In genomic region chr1:8343464-8344001, GRCh38 we compare ENCODE assay signal across 11 cellular contexts. TPM values are rescaled to one million over a fixed set of nuclear protein-coding genes. Genes with fewer than 3 reads are reported as not detected.
DNase-seq lines count a peak whose midpoint lies in the region; ATAC-seq, FAIRE-seq and TF ChIP-seq lines count a peak whose summit lies in the region.
"Had no signal": no experiment of that assay in that cellular context is flagged by ENCODE, and none has a peak within 500 bp of the region (broad histone marks: within the 10 kb centered on the region; RNA-seq: fewer than 3 reads in every experiment).

No MANE protein-coding gene starts in this region.

- H3K4me3 ChIP-seq in mucosa of descending colon: no peak overlapping the region

- TF ChIP-seq CTCF in mucosa of descending colon (IDR thresholded peaks at IDR 0.05): no peak

- no peaks in the 10 kb centered on the region for H3K36me3 Mint-ChIP-seq in activated T-cell treated with anti-CD3 and anti-CD28 coated beads, Interleukin-2, amount 50 U/mL, for 72 hours (ENCODE audit: insufficient read depth in 2 of 2)
- H3K36me3 Mint-ChIP-seq in activated T-cell treated with anti-CD3 and anti-CD28 coated beads, Interleukin-2, amount 50 U/mL, for 4 hours (ENCODE audit: insufficient read depth): no peaks in the 10 kb centered on the region
- H3K36me3 Mint-ChIP-seq: activated naive CD4-positive, alpha-beta T cell treated with anti-CD3 and anti-CD28 coated beads, Interleukin-2, amount 10 ng/mL, durations not matched to agents 7 days and 5 days had no signal

- intact Hi-C loops in mucosa of descending colon (cut with DNase I, micrococcal nuclease): no loop called here

- ATAC-seq in activated T-cell treated with anti-CD3 and anti-CD28 coated beads, Interleukin-2, amount 50 U/mL, for 72 hours (replicated peaks in 1 of 2): peak in 1 of 2 donors; percentile 8
- ATAC-seq in activated T-cell treated with anti-CD3 and anti-CD28 coated beads, Interleukin-2, amount 50 U/mL, for 4 hours: no peak
- ATAC-seq in mucosa of descending colon: peak; percentile 64
- no peak for ATAC-seq in GM18870 (IDR thresholded peaks at IDR 0.05; ENCODE audit: unreplicated experiment)

- H3K27me3 Mint-ChIP-seq in activated T-cell treated with anti-CD3 and anti-CD28 coated beads, Interleukin-2, amount 50 U/mL, for 72 hours (ENCODE audit: low read depth): no peaks in the 10 kb centered on the region
- no peaks in the 10 kb centered on the region for H3K27me3 Mint-ChIP-seq in activated T-cell treated with anti-CD3 and anti-CD28 coated beads, Interleukin-2, amount 50 U/mL, for 4 hours (ENCODE audit: low read depth)

- no peaks in the 10 kb centered on the region for H3K4me1 ChIP-seq in mucosa of descending colon (ENCODE audit: low read depth)

- H3K9me3 Mint-ChIP-seq in activated T-cell treated with anti-CD3 and anti-CD28 coated beads, Interleukin-2, amount 50 U/mL, for 72 hours: no peaks in the 10 kb centered on the region
- no peaks in the 10 kb centered on the region for H3K9me3 Mint-ChIP-seq in activated T-cell treated with anti-CD3 and anti-CD28 coated beads, Interleukin-2, amount 50 U/mL, for 4 hours
- H3K9me3 Mint-ChIP-seq: activated naive CD4-positive, alpha-beta T cell treated with anti-CD3 and anti-CD28 coated beads, Interleukin-2, amount 10 ng/mL, durations not matched to agents 7 days and 5 days had no signal

- no peak for DNase-seq in activated T-cell treated with anti-CD3 and anti-CD28 coated beads, Interleukin-2, amount 50 U/mL, for 72 hours
- no peak for DNase-seq in activated T-cell treated with anti-CD3 and anti-CD28 coated beads, Interleukin-2, amount 50 U/mL, for 4 hours
- peak; percentile 62 for DNase-seq in epidermal melanocyte (ENCODE audit: insufficient read length, low spot score)
- peak in 2 of 3 donors; percentile 38 to 58 for DNase-seq in mucosa of descending colon
- DNase-seq in NCI-H2081 (lab: John Stamatoyannopoulos, UW): no peak
- DNase-seq in GM19239 (ENCODE audit: insufficient read length, low spot score): no peak
- DNase-seq in stimulated activated CD4-positive, alpha-beta T cell treated with anti-CD3 and anti-CD28 coated beads, Interleukin-4, amount 100 ng/mL, for 4 hours: no peak
- DNase-seq: activated naive CD4-positive, alpha-beta T cell treated with anti-CD3 and anti-CD28 coated beads, Interleukin-2, amount 10 ng/mL, durations not matched to agents 7 days and 5 days; AML-193; NCI-H524 had no signal

- peak overlapping the region; percentile 47 for H3K27ac Mint-ChIP-seq in activated T-cell treated with anti-CD3 and anti-CD28 coated beads, Interleukin-2, amount 50 U/mL, for 72 hours
- H3K27ac Mint-ChIP-seq: activated naive CD4-positive, alpha-beta T cell treated with anti-CD3 and anti-CD28 coated beads, Interleukin-2, amount 10 ng/mL, durations not matched to agents 7 days and 5 days had no signal

- H3K36me3 ChIP-seq in mucosa of descending colon (ENCODE audit: low read depth): no peaks in the 10 kb centered on the region

- H3K9me3 ChIP-seq in mucosa of descending colon: no peaks in the 10 kb centered on the region

- no peak overlapping the region for H3K4me3 Mint-ChIP-seq in activated T-cell treated with anti-CD3 and anti-CD28 coated beads, Interleukin-2, amount 50 U/mL, for 72 hours
- H3K4me3 Mint-ChIP-seq in activated T-cell treated with anti-CD3 and anti-CD28 coated beads, Interleukin-2, amount 50 U/mL, for 4 hours: no peak overlapping the region
- H3K4me3 Mint-ChIP-seq: activated naive CD4-positive, alpha-beta T cell treated with anti-CD3 and anti-CD28 coated beads, Interleukin-2, amount 10 ng/mL, durations not matched to agents 7 days and 5 days had no signal

- H3K4me1 Mint-ChIP-seq in activated T-cell treated with anti-CD3 and anti-CD28 coated beads, Interleukin-2, amount 50 U/mL, for 72 hours (ENCODE audit: low read depth): no peaks in the 10 kb centered on the region
- no peaks in the 10 kb centered on the region for H3K4me1 Mint-ChIP-seq in activated T-cell treated with anti-CD3 and anti-CD28 coated beads, Interleukin-2, amount 50 U/mL, for 4 hours (ENCODE audit: low read depth)
- H3K4me1 Mint-ChIP-seq: activated naive CD4-positive, alpha-beta T cell treated with anti-CD3 and anti-CD28 coated beads, Interleukin-2, amount 10 ng/mL, durations not matched to agents 7 days and 5 days had no signal

- FAIRE-seq in GM19239 (lab: Jason Lieb, UNC): no peak

RNA-seq across cellular contexts. Expression of gene SLC45A1, which starts 25.6 kb away (rescaled TPM):
- total RNA-seq in activated T-cell treated with anti-CD3 and anti-CD28 coated beads, Interleukin-2, amount 50 U/mL, for 72 hours: under 1 TPM; 0.48 to 0.81 TPM
- under 1 TPM; 0.38 to 0.61 (median 0.46) TPM for total RNA-seq in activated T-cell treated with anti-CD3 and anti-CD28 coated beads, Interleukin-2, amount 50 U/mL, for 4 hours
- 1 to 10 TPM in 1 of 3 donors, under 1 TPM in 1, not detected in 1; 0.55 to 3.9 TPM for total RNA-seq in mucosa of descending colon

Comparison
In these comparisons a context has a peak if more than half of its experiments do, and no peak if none do; other contexts are left out.
1. DNase-seq: peak in epidermal melanocyte (single experiment) and mucosa of descending colon (2 of 3); none in activated T-cell treated with anti-CD3 and anti-CD28 coated beads, Interleukin-2, amount 50 U/mL, for 72 hours (0 of 2), activated T-cell treated with anti-CD3 and anti-CD28 coated beads, Interleukin-2, amount 50 U/mL, for 4 hours (single experiment), NCI-H2081 (0 of 2), GM19239 (single experiment) and stimulated activated CD4-positive, alpha-beta T cell treated with anti-CD3 and anti-CD28 coated beads, Interleukin-4, amount 100 ng/mL, for 4 hours (0 of 2).